Comparison of ENCODE assay signal across 32 cellular contexts in the genomic region with DNA sequence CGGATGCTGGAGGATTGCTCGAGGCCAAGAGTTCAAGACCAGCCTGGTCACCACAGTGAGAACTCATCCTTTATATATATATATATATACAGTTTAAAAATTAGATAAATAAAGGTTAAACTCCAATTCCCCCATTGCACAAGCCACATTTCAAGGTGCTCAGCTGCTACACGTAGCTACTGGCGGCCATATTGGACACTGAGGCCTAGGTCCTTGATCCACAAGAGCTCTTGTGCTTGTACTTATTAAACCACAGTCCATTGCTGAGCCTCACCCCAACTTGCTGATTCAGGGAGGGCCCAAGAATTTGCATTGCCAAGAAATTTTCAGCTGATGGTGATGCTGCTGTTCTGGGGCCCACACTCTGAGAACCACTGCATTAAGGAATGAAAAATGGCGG. TPM values are rescaled to one million over a fixed set of nuclear protein-coding genes. Genes with fewer than 3 reads are reported as not detected.
DNase-seq lines count a peak whose midpoint lies in the region; ATAC-seq, FAIRE-seq and TF ChIP-seq lines count a peak whose summit lies in the region.
"Had no signal": no experiment of that assay in that cellular context is flagged by ENCODE, and none has a peak within 500 bp of the region (broad histone marks: within the 10 kb centered on the region; RNA-seq: fewer than 3 reads in every experiment).

No MANE protein-coding gene starts in this region.

- POLR2A ChIA-PET in IMR-90 (lab: Charles Lee; ENCODE audit: unreplicated experiment), result no interaction called here
- POLR2A ChIA-PET in K562 (lab: Yijun Ruan, JAX), result interaction anchor here (0.6 to 1.1 kb wide), 6 partner anchors 8 to 455 kb away, joined by 3 to 4 read pairs (median 3); no protein-coding TSS in a partner anchor
- POLR2A ChIA-PET in naive thymus-derived CD8-positive, alpha-beta T cell (lab: Charles Lee), result no interaction called here

- H3K9ac ChIP-seq in liver (ENCODE audit: low read depth in 1 of 2, low read length in 2 of 2) (no peak overlapping the region), IMR-90 (ENCODE audit: low read depth, low read length) (no peak overlapping the region), K562 (ENCODE audit: insufficient read depth in 1 of 2, low read depth in 2 of 2, low read length in 2 of 2) (no peak overlapping the region), mesenchymal stem cell (ENCODE audit: low read length) (no peak overlapping the region)
- H3K9ac ChIP-seq: BLaER1 had no signal

- TF ChIP-seq CTCF in liver (IDR thresholded peaks at IDR 0.05; ENCODE audit: low read depth, low read length, missing input control) (no peak), right lobe of liver (IDR thresholded peaks at IDR 0.05) (no peak), IMR-90 (conservative IDR thresholded peaks at IDR 0.05; ENCODE audit: low read depth, low read length) (no peak), K562 (IDR thresholded peaks at IDR 0.05 in 2 of 3, conservative IDR thresholded peaks at IDR 0.05 in 1 of 3; ENCODE audit: insufficient read depth in 2 of 3, low read depth in 1 of 3, low read length in 3 of 3) (no peak)

- no peaks in the 10 kb centered on the region for H3K27me3 Mint-ChIP-seq in naive thymus-derived CD8-positive, alpha-beta T cell
- H3K27me3 Mint-ChIP-seq: CD4-positive, alpha-beta memory T cell; CD4-positive, CD25-positive, alpha-beta regulatory T cell; CD8-positive, alpha-beta memory T cell had no signal

- intact Hi-C loops in right lobe of liver (cut with DNase I) (no loop called here), IMR-90 (cut with micrococcal nuclease) (no loop called here), K562 (cut with micrococcal nuclease) (no loop called here)

- no peak overlapping the region for H2BK20ac ChIP-seq in IMR-90 (ENCODE audit: low read depth, low read length)

- H3K27ac Mint-ChIP-seq in naive thymus-derived CD8-positive, alpha-beta T cell, result no peak overlapping the region
- H3K27ac Mint-ChIP-seq: CD14-positive monocyte; CD4-positive, alpha-beta memory T cell; CD4-positive, CD25-positive, alpha-beta regulatory T cell; CD8-positive, alpha-beta memory T cell had no signal

- H3K9me1 ChIP-seq in IMR-90 (ENCODE audit: insufficient read depth, low read length) (peaks cover 4% of the 10 kb centered on the region), K562 (ENCODE audit: control insufficient read depth, insufficient read depth, low read length) (no peaks in the 10 kb centered on the region)

- dilution Hi-C loops in IMR-90 (cut with HindIII; ENCODE audit: low sequenced_read_pairs, unreplicated experiment), result no loop called here

- H3K56ac ChIP-seq in IMR-90 (ENCODE audit: extremely low read depth, insufficient read depth, low read length), result no peak overlapping the region

- FAIRE-seq in K562 (lab: Jason Lieb, UNC), result no peak
- FAIRE-seq: GM12878, GM12892, GM18507 had no signal

- H3K36me3 ChIP-seq in liver (ENCODE audit: control insufficient read depth in 4 of 4, insufficient read depth in 3 of 4, low read depth in 1 of 4, low read length in 3 of 4), result peaks cover 0 to 10% (median 3%) of the 10 kb centered on the region in 4 donors
- no peaks in the 10 kb centered on the region for H3K36me3 ChIP-seq in right lobe of liver
- peaks cover 45% of the 10 kb centered on the region for H3K36me3 ChIP-seq in IMR-90 (ENCODE audit: control insufficient read depth, insufficient read depth, low read length)
- H3K36me3 ChIP-seq in K562 (ENCODE audit: control insufficient read depth, insufficient read depth, low read length), result no peaks in the 10 kb centered on the region
- H3K36me3 ChIP-seq in mesenchymal stem cell (ENCODE audit: control insufficient read depth in 1 of 2, insufficient read depth in 2 of 2, low read depth in 1 of 2, low read length in 2 of 2), result peaks cover 61% of the 10 kb centered on the region in 2 experiments
- H3K36me3 ChIP-seq: BE2C had no signal

- DNase-seq in right lobe of liver (no peak), IMR-90 (no peak), K562 (ENCODE audit: extremely low read depth in 1 of 4, low spot score in 3 of 4) (no peak), mesenchymal stem cell (no peak), NCI-H1694 (lab: John Stamatoyannopoulos, UW) (no peak)
- no peak for DNase-seq in naive thymus-derived CD8-positive, alpha-beta T cell
- DNase-seq in activated T-cell treated with anti-CD3 and anti-CD28 coated beads, Interleukin-2, amount 50 U/mL, for 1 hour, result no peak
- DNase-seq: ACHN; BE2C; C1 segment of cervical spinal cord; CD4-positive, alpha-beta memory T cell; CD4-positive, CD25-positive, alpha-beta regulatory T cell; CD8-positive, alpha-beta memory T cell; COR-L47; DMS 273 treated with DMSO at 0.1 percent for 48 hours; DMS153; DMS79; DND-41; EL; GDM1 had no signal

- H3K4me3 ChIP-seq in liver (ENCODE audit: low read depth in 1 of 3, low read length in 3 of 3) (no peak overlapping the region), right lobe of liver (no peak overlapping the region), IMR-90 (ENCODE audit: insufficient read depth, low read depth, low read length) (no peak overlapping the region), K562 (no peak overlapping the region), mesenchymal stem cell (ENCODE audit: insufficient read depth in 1 of 2, low read depth in 1 of 2, low read length in 2 of 2) (no peak overlapping the region)
- H3K4me3 ChIP-seq: BLaER1, GM12878 had no signal

- H3K9me3 ChIP-seq in liver (ENCODE audit: control insufficient read depth in 4 of 4, low read length in 3 of 4) (no peaks in the 10 kb centered on the region), right lobe of liver (no peaks in the 10 kb centered on the region), IMR-90 (ENCODE audit: control insufficient read depth, insufficient read depth, low read length) (no peaks in the 10 kb centered on the region), K562 (replicated peaks; ENCODE audit: control insufficient read depth, insufficient read depth, low read depth, low read length) (no peaks in the 10 kb centered on the region), mesenchymal stem cell (ENCODE audit: control insufficient read depth, low read length) (no peaks in the 10 kb centered on the region)
- H3K9me3 ChIP-seq: BE2C, BLaER1 had no signal

- no peak for TF ChIP-seq RAD21 in liver (IDR thresholded peaks at IDR 0.05)
- no peak for TF ChIP-seq RAD21 in IMR-90 (IDR thresholded peaks at IDR 0.05; ENCODE audit: low read length)
- no peak for TF ChIP-seq RAD21 in K562 (CRISPR knock-in tag; conservative IDR thresholded peaks at IDR 0.05 in 1 of 2, IDR thresholded peaks at IDR 0.05 in 1 of 2)

- H2BK12ac ChIP-seq in mesenchymal stem cell (ENCODE audit: low read length in 2 of 2), result peak overlapping the region in 1 of 2 experiments; percentile 19

- no peak overlapping the region for H3K4me3 Mint-ChIP-seq in naive thymus-derived CD8-positive, alpha-beta T cell
- H3K4me3 Mint-ChIP-seq: CD14-positive monocyte; CD4-positive, alpha-beta memory T cell; CD4-positive, CD25-positive, alpha-beta regulatory T cell; CD8-positive, alpha-beta memory T cell had no signal

- H3K4ac ChIP-seq in IMR-90 (ENCODE audit: low read depth, low read length) (no peak overlapping the region), mesenchymal stem cell (ENCODE audit: low read depth in 1 of 2, low read length in 2 of 2) (no peak overlapping the region)

- ATAC-seq in right lobe of liver (no peak), IMR-90 (ENCODE audit: low read depth) (no peak), K562 (peak; percentile 22; the same call in 1 of the 3 replicates)
- ATAC-seq in naive thymus-derived CD8-positive, alpha-beta T cell, result no peak
- ATAC-seq: GM12878 had no signal

- H3K27ac ChIP-seq in liver (ENCODE audit: low read depth in 1 of 2, low read length in 2 of 2) (no peak overlapping the region), right lobe of liver (no peak overlapping the region), IMR-90 (ENCODE audit: insufficient read depth, low read length) (no peak overlapping the region), K562 (ENCODE audit: extremely low read depth, low read depth, low read length) (peak overlapping the region; percentile 39; the same call in 2 of the 3 replicates), mesenchymal stem cell (ENCODE audit: low read length, poor library complexity, severe bottlenecking) (no peak overlapping the region)
- H3K27ac ChIP-seq: 22Rv1, BLaER1 had no signal

- H2AK9ac ChIP-seq in IMR-90 (replicated peaks; ENCODE audit: low read depth, low read length, poor library complexity), result no peak overlapping the region

- H2AK5ac ChIP-seq in IMR-90 (ENCODE audit: low read depth, low read length) (no peak overlapping the region), mesenchymal stem cell (ENCODE audit: low read length, severe bottlenecking) (no peak overlapping the region)

- H3K79me1 ChIP-seq in IMR-90 (ENCODE audit: low read depth in 1 of 2, low read length in 2 of 2), result no peaks in the 10 kb centered on the region
- no peaks in the 10 kb centered on the region for H3K79me1 ChIP-seq in mesenchymal stem cell (replicated peaks; ENCODE audit: low read length, poor library complexity, severe bottlenecking)

- H3K14ac ChIP-seq in IMR-90 (replicated peaks; ENCODE audit: low read depth, low read length) (no peak overlapping the region), mesenchymal stem cell (ENCODE audit: low read length in 2 of 2) (no peak overlapping the region)

- in situ Hi-C loops in IMR-90 (cut with MboI; ENCODE audit: low sequenced_read_pairs) (no loop called here), K562 (cut with MboI) (no loop called here)

- peaks cover 0 to 4% (median under 1%) of the 10 kb centered on the region in 4 donors for H3K4me1 Mint-ChIP-seq in naive thymus-derived CD8-positive, alpha-beta T cell
- H3K4me1 Mint-ChIP-seq: CD14-positive monocyte; CD4-positive, alpha-beta memory T cell; CD4-positive, CD25-positive, alpha-beta regulatory T cell; CD8-positive, alpha-beta memory T cell had no signal

- H3K36me3 Mint-ChIP-seq in naive thymus-derived CD8-positive, alpha-beta T cell, result peaks cover 0 to 40% (median 10%) of the 10 kb centered on the region in 3 donors

- no peaks in the 10 kb centered on the region for H3K27me3 ChIP-seq in liver (ENCODE audit: control insufficient read depth in 4 of 4, insufficient read depth in 4 of 4, low read length in 3 of 4)
- H3K27me3 ChIP-seq in right lobe of liver, result no peaks in the 10 kb centered on the region
- H3K27me3 ChIP-seq in IMR-90 (ENCODE audit: control insufficient read depth, insufficient read depth, low read length), result no peaks in the 10 kb centered on the region
- H3K27me3 ChIP-seq in K562 (ENCODE audit: control insufficient read depth in 2 of 2, insufficient read depth in 2 of 2, low read length in 2 of 2), result no peaks in the 10 kb centered on the region
- no peaks in the 10 kb centered on the region for H3K27me3 ChIP-seq in mesenchymal stem cell (ENCODE audit: control insufficient read depth in 1 of 2, insufficient read depth in 1 of 2, low read length in 2 of 2)
- H3K27me3 ChIP-seq: BE2C, BLaER1 had no signal

- no peak overlapping the region for H2BK5ac ChIP-seq in IMR-90 (ENCODE audit: low read depth, low read length, poor library complexity, severe bottlenecking)
- H2BK5ac ChIP-seq in mesenchymal stem cell (ENCODE audit: low read depth, low read length, poor library complexity, severe bottlenecking), result no peak overlapping the region

- no peak for TF ChIP-seq EP300 in K562 (IDR thresholded peaks at IDR 0.05; ENCODE audit: low read length)

- H3K9me3 Mint-ChIP-seq in naive thymus-derived CD8-positive, alpha-beta T cell, result peaks cover 0 to 2% (median 0%) of the 10 kb centered on the region in 9 donors
- H3K9me3 Mint-ChIP-seq: CD4-positive, alpha-beta memory T cell; CD4-positive, CD25-positive, alpha-beta regulatory T cell; CD8-positive, alpha-beta memory T cell had no signal

- TF ChIP-seq POLR2A in right lobe of liver (IDR thresholded peaks at IDR 0.05) (no peak), IMR-90 (IDR thresholded peaks at IDR 0.05; ENCODE audit: low read depth, low read length) (no peak), K562 (conservative IDR thresholded peaks at IDR 0.05) (no peak)

- H3K4me2 ChIP-seq in IMR-90 (ENCODE audit: low read depth, low read length) (no peak overlapping the region), K562 (ENCODE audit: insufficient read depth, low read length) (peak overlapping the region; percentile 26; the same call in 1 of the 2 replicates), mesenchymal stem cell (ENCODE audit: low read length, poor library complexity, severe bottlenecking) (no peak overlapping the region)
- H3K4me2 ChIP-seq: BLaER1 had no signal

- CTCF ChIA-PET in IMR-90 (lab: Yijun Ruan, JAX) (no interaction called here), K562 (lab: Yijun Ruan, JAX; ENCODE audit: low intra/inter-chr PET ratio) (no interaction called here)

- H2BK120ac ChIP-seq in IMR-90 (ENCODE audit: low read depth, low read length) (no peak overlapping the region), mesenchymal stem cell (ENCODE audit: low read depth, low read length) (no peak overlapping the region)

- H4K5ac ChIP-seq in IMR-90 (ENCODE audit: low read depth, low read length), result no peak overlapping the region

- BruUV-seq in IMR-90 (replicated peaks; lab: Mats Ljungman, UMichigan) (no TSS peak), K562 (replicated peaks; lab: Mats Ljungman, UMichigan) (no TSS peak)

- no peaks in the 10 kb centered on the region for H3K79me2 ChIP-seq in K562 (ENCODE audit: control insufficient read depth, insufficient read depth, low read length)

- H3K18ac ChIP-seq in IMR-90 (ENCODE audit: low read depth, low read length), result no peak overlapping the region
- peak overlapping the region in 1 of 2 experiments; percentile 87 for H3K18ac ChIP-seq in mesenchymal stem cell (ENCODE audit: low read depth in 1 of 2, low read length in 2 of 2)

- H3K4me1 ChIP-seq in liver (ENCODE audit: control insufficient read depth in 4 of 4, insufficient read depth in 4 of 4, low read length in 3 of 4), result no peaks in the 10 kb centered on the region
- H3K4me1 ChIP-seq in right lobe of liver, result no peaks in the 10 kb centered on the region
- H3K4me1 ChIP-seq in IMR-90 (ENCODE audit: control insufficient read depth, insufficient read depth, low read length), result no peaks in the 10 kb centered on the region
- H3K4me1 ChIP-seq in K562 (replicated peaks in 1 of 2; ENCODE audit: control insufficient read depth in 2 of 2, insufficient read depth in 2 of 2, low read length in 2 of 2), result peaks cover 11 to 29% of the 10 kb centered on the region in 2 experiments; a peak in 4 of 5 replicates
- H3K4me1 ChIP-seq in mesenchymal stem cell (ENCODE audit: control insufficient read depth, insufficient read depth, low read depth, low read length), result no peaks in the 10 kb centered on the region
- H3K4me1 ChIP-seq: BE2C, BLaER1 had no signal

- H2AFZ ChIP-seq in IMR-90 (replicated peaks; ENCODE audit: low read length, poor library complexity) (peak overlapping the region; percentile 15), K562 (ENCODE audit: low read depth, low read length) (peak overlapping the region; percentile 46), mesenchymal stem cell (ENCODE audit: low read depth, low read length) (no peak overlapping the region)

- 96% methylated on average over 5 of the region's 5 CpGs for WGBS in liver
- 87% methylated on average over 5 of the region's 5 CpGs for WGBS in right lobe of liver (ENCODE audit: insufficient coverage, low coverage, low lambda C conversion rate, missing lambda C conversion rate)
- 100% methylated on average over 3 of the region's 5 CpGs; no CpG with 5 or more reads in 1 of the 2 experiments for WGBS in IMR-90 (ENCODE audit: extremely low coverage in 2 of 2, insufficient read length in 1 of 2), 2 experiments
- WGBS in K562 (ENCODE audit: insufficient coverage, low coverage, missing lambda C conversion rate), result 73% methylated on average over 5 of the region's 5 CpGs
- whole genome bisulfite sequencing in mesenchymal stem cell, result 96% methylated on average over 3 of the region's 5 CpGs

- no peak overlapping the region for H3K23ac ChIP-seq in IMR-90 (ENCODE audit: low read depth, low read length)
- no peak overlapping the region for H3K23ac ChIP-seq in mesenchymal stem cell (ENCODE audit: low read length in 2 of 2)

- H4K8ac ChIP-seq in IMR-90 (ENCODE audit: low read depth in 2 of 2, low read length in 2 of 2), result no peak overlapping the region
- H4K8ac ChIP-seq in mesenchymal stem cell (ENCODE audit: low read length), result peak overlapping the region; percentile 72

- H2BK15ac ChIP-seq in IMR-90 (ENCODE audit: low read depth, low read length), result no peak overlapping the region
- H2BK15ac ChIP-seq in mesenchymal stem cell (ENCODE audit: low read depth, poor library complexity, severe bottlenecking), result no peak overlapping the region

- no peak overlapping the region for H4K91ac ChIP-seq in IMR-90 (ENCODE audit: insufficient read depth, low read depth, low read length)
- no peak overlapping the region for H4K91ac ChIP-seq in mesenchymal stem cell (ENCODE audit: low read length)

- H4K20me1 ChIP-seq in IMR-90 (ENCODE audit: insufficient read depth, low read length) (no peaks in the 10 kb centered on the region), K562 (replicated peaks; ENCODE audit: control insufficient read depth, insufficient read depth, low read length) (no peaks in the 10 kb centered on the region)

RNA-seq across cellular contexts. Expression of a gene that starts 9.6 kb away (rescaled TPM):
- total RNA-seq in liver (not detected), right lobe of liver (not detected), IMR-90 (2012; rRNA removed) (not detected in 2 replicates), K562 (2014; rRNA removed) (not detected in 2 replicates), K562 (2014; rRNA removed; fragmentation: Illumina TruSeq; extraction: Trizol) (not detected in 2 replicates), K562 (2015; rRNA removed; fragmentation: Illumina TruSeq; extraction: Trizol) (not detected in 2 replicates), K562 (2021) (not detected in 2 replicates)
- polyA plus RNA-seq in liver (under 1 TPM in 1 of 2 donors, not detected in 1; 0.14 TPM), IMR-90 (2012; rRNA removed) (not detected in 2 replicates), K562 (2011; rRNA removed) (0.03 and 0.14 TPM in 2 replicates), K562 (2014; fragmentation: Illumina TruSeq; extraction: Trizol) (not detected in 2 replicates), K562 (2014; fragmentation: Nextera tagmentation; extraction: Ambion mirVana) (under 1 TPM in 1 of 2 experiments, not detected in 1; 0.06 TPM), K562 (2014; rRNA removed) (not detected in 2 replicates)
- not detected in 2 replicates for polyA plus RNA-seq in IMR-90 (2012; cell fraction: cytosol; rRNA removed)
- 0.03 and 0.13 TPM in 2 replicates for polyA plus RNA-seq in IMR-90 (2012; cell fraction: nucleus; rRNA removed; ENCODE audit: low replicate concordance)
- not detected in 2 replicates for total RNA-seq in K562 (2011; cell fraction: chromatin; rRNA removed; ENCODE audit: low replicate concordance)
- 0.33 TPM in 1 of 2 replicates, not detected in the other for total RNA-seq in K562 (2011; cell fraction: nucleolus; rRNA removed)
- not detected in 2 replicates for total RNA-seq in K562 (2011; cell fraction: nucleoplasm; rRNA removed)
- 0.01 TPM in 1 of 2 replicates, not detected in the other for polyA plus RNA-seq in K562 (2011; cell fraction: cytosol; rRNA removed)
- polyA plus RNA-seq in K562 (2011; cell fraction: nucleus; rRNA removed), result 0.18 TPM in 1 of 2 replicates, not detected in the other
- polyA plus RNA-seq in K562 (2012), result 0.04 TPM in 1 of 2 replicates, not detected in the other
- not detected in 2 replicates for polyA minus RNA-seq in K562 (2011; rRNA and poly(A)+ RNA removed)
- not detected in 2 replicates for polyA minus RNA-seq in K562 (2011; cell fraction: cytosol; rRNA and poly(A)+ RNA removed)
- polyA minus RNA-seq in K562 (2011; cell fraction: nucleus; rRNA and poly(A)+ RNA removed), result not detected in 2 replicates
- polyA plus RNA-seq in mesenchymal stem cell (2013, experiment 1 of 2), result not detected
- not detected for polyA plus RNA-seq in mesenchymal stem cell (2013, experiment 2 of 2)
- total RNA-seq in naive thymus-derived CD8-positive, alpha-beta T cell, result not detected
- not detected for polyA plus RNA-seq in naive thymus-derived CD8-positive, alpha-beta T cell
- total RNA-seq: A172; A673; CD4-positive, alpha-beta memory T cell; CD4-positive, CD25-positive, alpha-beta regulatory T cell; CD8-positive, alpha-beta memory T cell; Daoy; G401; GM12878 had no signal
- polyA plus RNA-seq: AG04450; CD14-positive monocyte; CD4-positive, alpha-beta memory T cell; CD4-positive, CD25-positive, alpha-beta regulatory T cell; CD8-positive, alpha-beta memory T cell had no signal

RNA-seq across cellular contexts. Expression of a gene that starts 17.4 kb away (rescaled TPM):
- total RNA-seq in liver (1 to 10 TPM in 1 of 2 donors, under 1 TPM in 1; 0.65 to 3.9 TPM), right lobe of liver (1 to 10 TPM; 4.2 to 7.0 (median 6.5) TPM), IMR-90 (2012; rRNA removed) (1.4 and 1.8 TPM in 2 replicates), K562 (2014; rRNA removed) (6.4 TPM in 2 replicates), K562 (2014; rRNA removed; fragmentation: Illumina TruSeq; extraction: Trizol) (0.86 and 1.6 TPM in 2 replicates), K562 (2015; rRNA removed; fragmentation: Illumina TruSeq; extraction: Trizol) (3.6 and 3.9 TPM in 2 replicates), K562 (2021) (8.0 TPM in 2 replicates)
- polyA plus RNA-seq in liver (1 to 10 TPM in 1 of 2 donors, under 1 TPM in 1; 0.92 to 3.2 TPM), IMR-90 (2012; rRNA removed) (5.5 and 6.4 TPM in 2 replicates), K562 (2011; rRNA removed) (1.9 and 3.3 TPM in 2 replicates), K562 (2014; fragmentation: Illumina TruSeq; extraction: Trizol) (1.4 and 3.9 TPM in 2 replicates), K562 (2014; fragmentation: Nextera tagmentation; extraction: Ambion mirVana) (under 1 TPM in 1 of 2 experiments, not detected in 1; 0.01 TPM), K562 (2014; rRNA removed) (6.0 and 7.3 TPM in 2 replicates)
- polyA plus RNA-seq in IMR-90 (2012; cell fraction: cytosol; rRNA removed), result 3.1 and 5.2 TPM in 2 replicates
- polyA plus RNA-seq in IMR-90 (2012; cell fraction: nucleus; rRNA removed; ENCODE audit: low replicate concordance), result 32.7 and 58.4 TPM in 2 replicates
- 10.1 and 28.7 TPM in 2 replicates for total RNA-seq in K562 (2011; cell fraction: chromatin; rRNA removed; ENCODE audit: low replicate concordance)
- 16.7 and 18.8 TPM in 2 replicates for total RNA-seq in K562 (2011; cell fraction: nucleolus; rRNA removed)
- 14.9 and 18.2 TPM in 2 replicates for total RNA-seq in K562 (2011; cell fraction: nucleoplasm; rRNA removed)
- polyA plus RNA-seq in K562 (2011; cell fraction: cytosol; rRNA removed), result 2.3 and 5.5 TPM in 2 replicates
- 23.5 and 27.3 TPM in 2 replicates for polyA plus RNA-seq in K562 (2011; cell fraction: nucleus; rRNA removed)
- polyA plus RNA-seq in K562 (2012), result 5.9 and 7.2 TPM in 2 replicates
- polyA minus RNA-seq in K562 (2011; rRNA and poly(A)+ RNA removed), result 1.2 and 2.3 TPM in 2 replicates
- 6.0 and 8.8 TPM in 2 replicates for polyA minus RNA-seq in K562 (2011; cell fraction: cytosol; rRNA and poly(A)+ RNA removed)
- 6.1 and 7.6 TPM in 2 replicates for polyA minus RNA-seq in K562 (2011; cell fraction: nucleus; rRNA and poly(A)+ RNA removed)
- polyA plus RNA-seq in mesenchymal stem cell (2013, experiment 1 of 2), result 5.2 TPM
- polyA plus RNA-seq in mesenchymal stem cell (2013, experiment 2 of 2), result 4.8 TPM
- total RNA-seq in naive thymus-derived CD8-positive, alpha-beta T cell, result 10 to 100 TPM; 35.4 to 35.6 TPM
- polyA plus RNA-seq in naive thymus-derived CD8-positive, alpha-beta T cell, result under 1 TPM; 0.15 to 0.58 (median 0.35) TPM

RNA-seq across cellular contexts. Expression of a gene that starts 17.9 kb away (rescaled TPM):
- total RNA-seq in liver, result 1 to 10 TPM in 1 of 2 donors, under 1 TPM in 1; 0.84 to 2.5 TPM
- 1 to 10 TPM; 1.2 to 3.7 TPM for polyA plus RNA-seq in liver
- 1 to 10 TPM; 1.5 to 8.7 (median 3.9) TPM for total RNA-seq in right lobe of liver
- total RNA-seq in IMR-90 (2012; rRNA removed), result under 0.01 TPM in 2 replicates
- 0.17 and 0.21 TPM in 2 replicates for polyA plus RNA-seq in IMR-90 (2012; rRNA removed)
- 0.17 and 0.42 TPM in 2 replicates for polyA plus RNA-seq in IMR-90 (2012; cell fraction: cytosol; rRNA removed)
- polyA plus RNA-seq in IMR-90 (2012; cell fraction: nucleus; rRNA removed; ENCODE audit: low replicate concordance), result 1.5 and 3.1 TPM in 2 replicates
- total RNA-seq in K562 (2011; cell fraction: chromatin; rRNA removed; ENCODE audit: low replicate concordance), result 0.21 TPM in 1 of 2 replicates, not detected in the other
- total RNA-seq in K562 (2011; cell fraction: nucleolus; rRNA removed), result not detected in 2 replicates
- not detected in 2 replicates for total RNA-seq in K562 (2011; cell fraction: nucleoplasm; rRNA removed)
- 0.08 TPM in 1 of 2 replicates, not detected in the other for total RNA-seq in K562 (2014; rRNA removed)
- not detected in 2 replicates for total RNA-seq in K562 (2014; rRNA removed; fragmentation: Illumina TruSeq; extraction: Trizol)
- total RNA-seq in K562 (2015; rRNA removed; fragmentation: Illumina TruSeq; extraction: Trizol), result not detected in 2 replicates
- not detected in 2 replicates for total RNA-seq in K562 (2021)
- 0.04 TPM in 1 of 2 replicates, not detected in the other for polyA plus RNA-seq in K562 (2011; rRNA removed)
- 0.03 and 0.21 TPM in 2 replicates for polyA plus RNA-seq in K562 (2011; cell fraction: cytosol; rRNA removed)
- 0.09 and 0.24 TPM in 2 replicates for polyA plus RNA-seq in K562 (2011; cell fraction: nucleus; rRNA removed)
- 0.14 TPM in 1 of 2 replicates, not detected in the other for polyA plus RNA-seq in K562 (2012)
- polyA plus RNA-seq in K562 (2014; fragmentation: Illumina TruSeq; extraction: Trizol), result not detected in 2 replicates
- polyA plus RNA-seq in K562 (2014; fragmentation: Nextera tagmentation; extraction: Ambion mirVana), result not detected
- polyA plus RNA-seq in K562 (2014; rRNA removed), result 0.19 and 0.32 TPM in 2 replicates
- not detected in 2 replicates for polyA minus RNA-seq in K562 (2011; rRNA and poly(A)+ RNA removed)
- not detected in 2 replicates for polyA minus RNA-seq in K562 (2011; cell fraction: cytosol; rRNA and poly(A)+ RNA removed)
- polyA minus RNA-seq in K562 (2011; cell fraction: nucleus; rRNA and poly(A)+ RNA removed), result not detected in 2 replicates
- 0.12 TPM for polyA plus RNA-seq in mesenchymal stem cell (2013, experiment 1 of 2)
- polyA plus RNA-seq in mesenchymal stem cell (2013, experiment 2 of 2), result 0.05 TPM
- 1 to 10 TPM; 2.3 to 2.6 TPM for total RNA-seq in naive thymus-derived CD8-positive, alpha-beta T cell
- under 1 TPM in 1 of 3 donors, not detected in 2; 0.14 TPM for polyA plus RNA-seq in naive thymus-derived CD8-positive, alpha-beta T cell
- total RNA-seq: A172, Daoy, G401 had no signal
- polyA plus RNA-seq: CD14-positive monocyte; CD4-positive, alpha-beta memory T cell; CD8-positive, alpha-beta memory T cell had no signal
